Comparison of ENCODE assay signal across 2 cellular contexts in genomic region chr5:176825957-176826356, GRCh38.
TF ChIP-seq lines count a peak whose summit lies in the region.

No MANE protein-coding gene starts in this region.

TF ChIP-seq in SK-N-SH, 30 proteins besides CTCF, POLR2A, EP300 and RAD21:
- TF ChIP-seq SMC3 (IDR thresholded peaks at IDR 0.05; ENCODE audit: low read depth, low read length), result peak; percentile 16; the same call in 1 of the 2 replicates
- no peak for TF ChIP-seq MEF2A (IDR thresholded peaks at IDR 0.05; ENCODE audit: borderline replicate concordance, low read depth)
- TF ChIP-seq MAX (IDR thresholded peaks at IDR 0.05; ENCODE audit: low read depth), result no peak
- TF ChIP-seq FOXJ3 (CRISPR knock-in tag; IDR thresholded peaks at IDR 0.05), result no peak
- no peak for TF ChIP-seq TCF12 (IDR thresholded peaks at IDR 0.05)
TF ChIP-seq in SK-N-SH: peak in this region for 1.

TF ChIP-seq in SK-N-SH treated with all-trans-retinoic acid at 6 μM for 48 hours, 23 proteins besides CTCF, POLR2A, EP300 and RAD21:
- TF ChIP-seq ISL1 (CRISPR knock-in tag; IDR thresholded peaks at IDR 0.05), result no peak
